8 cellular contexts compared by ENCODE assay signal in genomic region chr2:11582526-11583202, GRCh38. TPM values are rescaled to one million over a fixed set of nuclear protein-coding genes. Genes with fewer than 3 reads are reported as not detected.
A peak's percentile ranks its signal among the peaks of the same experiment; 100 is the strongest.
DNase-seq lines count a peak whose midpoint lies in the region; ATAC-seq and TF ChIP-seq lines count a peak whose summit lies in the region.

No MANE protein-coding gene starts in this region.

- ATAC-seq in HG03095 (IDR thresholded peaks at IDR 0.05; ENCODE audit: unreplicated experiment) (peak; percentile 49), mucosa of descending colon (peak; percentile 66), GM19023 (IDR thresholded peaks at IDR 0.05; ENCODE audit: unreplicated experiment) (no peak)
- ATAC-seq in activated CD8-positive, alpha-beta T cell treated with anti-CD3 and anti-CD28 coated beads, Interleukin-2, amount 10 ng/mL, durations not matched to agents 7 days and 5 days = peak; percentile 52

- intact Hi-C loops in mucosa of descending colon (cut with DNase I, micrococcal nuclease) = loop anchor here in 1 of 2 donors (5.0 kb wide), 1 partner anchor 105 kb away; no protein-coding TSS in a partner anchor

- no peaks in the 10 kb centered on the region for H3K9me3 ChIP-seq in mucosa of descending colon

- H3K4me3 ChIP-seq in mucosa of descending colon = no peak overlapping the region

- H3K36me3 Mint-ChIP-seq in activated CD8-positive, alpha-beta T cell treated with anti-CD3 and anti-CD28 coated beads, Interleukin-2, amount 10 ng/mL, durations not matched to agents 7 days and 5 days (ENCODE audit: low read depth) = no peaks in the 10 kb centered on the region
- peaks cover 29% of the 10 kb centered on the region for H3K36me3 Mint-ChIP-seq in endothelial cell (ENCODE audit: low read depth, unreplicated experiment)

- TF ChIP-seq CTCF in endothelial cell (IDR thresholded peaks at IDR 0.05; ENCODE audit: unreplicated experiment) (peak; percentile 97), mucosa of descending colon (IDR thresholded peaks at IDR 0.05) (peak; percentile 62)

- no peak overlapping the region for H3K27ac Mint-ChIP-seq in activated CD8-positive, alpha-beta T cell treated with anti-CD3 and anti-CD28 coated beads, Interleukin-2, amount 10 ng/mL, durations not matched to agents 7 days and 5 days
- H3K27ac Mint-ChIP-seq in endothelial cell (ENCODE audit: unreplicated experiment) = no peak overlapping the region

- H3K4me1 ChIP-seq in mucosa of descending colon (ENCODE audit: low read depth) = peaks cover 3% of the 10 kb centered on the region

- H3K36me3 ChIP-seq in mucosa of descending colon (ENCODE audit: low read depth) = no peaks in the 10 kb centered on the region

- CTCF ChIA-PET in activated CD8-positive, alpha-beta T cell treated with anti-CD3 and anti-CD28 coated beads, Interleukin-2, amount 10 ng/mL, durations not matched to agents 7 days and 5 days (lab: Charles Lee) = interaction anchor here (0.6 to 6.4 kb wide), 47 partner anchors 9 to 774 kb away, joined by 3 to 108 read pairs (median 4); partner anchors contain the start of genes E2F6, GREB1 and SLC66A3

- POLR2A ChIA-PET in activated CD8-positive, alpha-beta T cell treated with anti-CD3 and anti-CD28 coated beads, Interleukin-2, amount 10 ng/mL, durations not matched to agents 7 days and 5 days (lab: Charles Lee) = no interaction called here

- DNase-seq in COLO829 (ENCODE audit: low spot score) (peak; percentile 53), NCI-H82 (lab: John Stamatoyannopoulos, UW) (peak; percentile 79), endothelial cell (ENCODE audit: low spot score) (peak; percentile 88), mucosa of descending colon (peak in 2 of 3 donors; percentile 67 to 71)
- DNase-seq in activated CD8-positive, alpha-beta T cell treated with anti-CD3 and anti-CD28 coated beads, Interleukin-2, amount 10 ng/mL, durations not matched to agents 7 days and 5 days = peak; percentile 69
- peak; percentile 14 to 18 for DNase-seq in stimulated activated CD8-positive, alpha-beta memory T cell treated with anti-CD3 and anti-CD28 coated beads, Interleukin-7, amount 100 ng/mL, for 4 hours (ENCODE audit: low read depth in 2 of 2)

- no peaks in the 10 kb centered on the region for H3K9me3 Mint-ChIP-seq in activated CD8-positive, alpha-beta T cell treated with anti-CD3 and anti-CD28 coated beads, Interleukin-2, amount 10 ng/mL, durations not matched to agents 7 days and 5 days (ENCODE audit: insufficient read depth)
- H3K9me3 Mint-ChIP-seq in endothelial cell (ENCODE audit: unreplicated experiment) = no peaks in the 10 kb centered on the region

- H3K4me1 Mint-ChIP-seq in activated CD8-positive, alpha-beta T cell treated with anti-CD3 and anti-CD28 coated beads, Interleukin-2, amount 10 ng/mL, durations not matched to agents 7 days and 5 days (ENCODE audit: low read depth) = no peaks in the 10 kb centered on the region
- H3K4me1 Mint-ChIP-seq in endothelial cell (ENCODE audit: unreplicated experiment) = peaks cover 11% of the 10 kb centered on the region

- no peak overlapping the region for H3K4me3 Mint-ChIP-seq in activated CD8-positive, alpha-beta T cell treated with anti-CD3 and anti-CD28 coated beads, Interleukin-2, amount 10 ng/mL, durations not matched to agents 7 days and 5 days
- H3K4me3 Mint-ChIP-seq in endothelial cell (ENCODE audit: unreplicated experiment) = no peak overlapping the region

- peaks cover 2% of the 10 kb centered on the region for H3K27me3 Mint-ChIP-seq in activated CD8-positive, alpha-beta T cell treated with anti-CD3 and anti-CD28 coated beads, Interleukin-2, amount 10 ng/mL, durations not matched to agents 7 days and 5 days (ENCODE audit: low read depth)
- peaks cover 16% of the 10 kb centered on the region for H3K27me3 Mint-ChIP-seq in endothelial cell (ENCODE audit: unreplicated experiment)

RNA-seq across cellular contexts. Expression of gene GREB1, which starts 48.8 kb away (rescaled TPM):
- total RNA-seq in activated CD8-positive, alpha-beta T cell treated with anti-CD3 and anti-CD28 coated beads, Interleukin-2, amount 10 ng/mL, durations not matched to agents 7 days and 5 days = under 1 TPM; 0.42 to 0.68 TPM
- total RNA-seq in endothelial cell (ENCODE audit: unreplicated experiment) (35.9 TPM), mucosa of descending colon (1 to 10 TPM; 1.4 to 2.5 (median 1.6) TPM)

Comparison
In these comparisons a context has a peak if more than half of its experiments do, and no peak if none do; other contexts are left out.
1. DNase-seq: peak in every context shown above with its lines; median percentile 88 in endothelial cell; 79 in NCI-H82; 69 in activated CD8-positive, alpha-beta T cell treated with anti-CD3 and anti-CD28 coated beads, Interleukin-2, amount 10 ng/mL, durations not matched to agents 7 days and 5 days; 69 in mucosa of descending colon; 53 in COLO829; 16 in stimulated activated CD8-positive, alpha-beta memory T cell treated with anti-CD3 and anti-CD28 coated beads, Interleukin-7, amount 100 ng/mL, for 4 hours.
2. RNA of gene GREB1, which starts 48.8 kb away (total RNA-seq): 35.9 TPM in endothelial cell (single experiment); 1.4 to 2.5 TPM in mucosa of descending colon and 0.42 to 0.68 TPM in activated CD8-positive, alpha-beta T cell treated with anti-CD3 and anti-CD28 coated beads, Interleukin-2, amount 10 ng/mL, durations not matched to agents 7 days and 5 days; every median in the first group is over 10 times any median in the second.